ENCODE assay signal across 28 cellular contexts in genomic region chr7:150441524-150441923, GRCh38. TPM values are rescaled to one million over a fixed set of nuclear protein-coding genes. Genes with fewer than 3 reads are reported as not detected.
DNase-seq lines count a peak whose midpoint lies in the region; ATAC-seq, FAIRE-seq and TF ChIP-seq lines count a peak whose summit lies in the region.
"Had no signal": no experiment of that assay in that cellular context is flagged by ENCODE, and none has a peak within 500 bp of the region (broad histone marks: within the 10 kb centered on the region; RNA-seq: fewer than 3 reads in every experiment).

No MANE protein-coding gene starts in this region.

- in situ Hi-C loops in K562 (cut with MboI): no loop called here

- H4K20me1 ChIP-seq in K562 (replicated peaks; ENCODE audit: control insufficient read depth, insufficient read depth, low read length): no peaks in the 10 kb centered on the region
- H4K20me1 ChIP-seq: BLaER1 had no signal

- no peak overlapping the region for H3K4me3 ChIP-seq in HEK293 (ENCODE audit: low read depth, low read length)
- no peak overlapping the region for H3K4me3 ChIP-seq in K562
- H3K4me3 ChIP-seq in endodermal cell (ENCODE audit: low read length): no peak overlapping the region
- H3K4me3 ChIP-seq: BLaER1 had no signal

- peak; percentile 31 for FAIRE-seq in GM12891 (lab: Jason Lieb, UNC)
- FAIRE-seq in K562 (lab: Jason Lieb, UNC): no peak
- FAIRE-seq: GM12892, GM18507 had no signal

- no peak overlapping the region for H3K27ac ChIP-seq in HEK293 (ENCODE audit: extremely low read depth, low read depth, low read length)
- no peak overlapping the region for H3K27ac ChIP-seq in K562 (ENCODE audit: extremely low read depth, low read depth, low read length)
- H3K27ac ChIP-seq in endodermal cell (ENCODE audit: low read depth, low read length): no peak overlapping the region
- H3K27ac ChIP-seq: BLaER1 had no signal

- no peak for ATAC-seq in K562

- POLR2A ChIA-PET in HEK293 (lab: Yijun Ruan, JAX): no interaction called here
- POLR2A ChIA-PET in K562 (lab: Yijun Ruan, JAX): no interaction called here

- H3K27me3 Mint-ChIP-seq in endodermal cell (ENCODE audit: insufficient read depth): peaks cover 54% of the 10 kb centered on the region
- H3K27me3 Mint-ChIP-seq: CD4-positive, alpha-beta memory T cell; CD8-positive, alpha-beta memory T cell had no signal

- BruUV-seq in K562 (replicated peaks; lab: Mats Ljungman, UMichigan): no TSS peak

- H3K9me1 ChIP-seq in K562 (ENCODE audit: control insufficient read depth, insufficient read depth, low read length): no peaks in the 10 kb centered on the region

- CTCF ChIA-PET in HEK293 (lab: Yijun Ruan, JAX) (interaction anchor here (1.3 kb wide), 1 partner anchor 20 kb away, joined by 3 read pairs; no protein-coding TSS in a partner anchor), K562 (lab: Yijun Ruan, JAX; ENCODE audit: low intra/inter-chr PET ratio) (no interaction called here)

- H3K4me3 Mint-ChIP-seq in endodermal cell: no peak overlapping the region
- H3K4me3 Mint-ChIP-seq: CD14-positive monocyte; CD4-positive, alpha-beta memory T cell; CD4-positive, CD25-positive, alpha-beta regulatory T cell; CD8-positive, alpha-beta memory T cell had no signal

- no peaks in the 10 kb centered on the region for H3K4me1 Mint-ChIP-seq in endodermal cell

- TF ChIP-seq RAD21 in K562 (CRISPR knock-in tag; conservative IDR thresholded peaks at IDR 0.05 in 1 of 2, IDR thresholded peaks at IDR 0.05 in 1 of 2): no peak

- H3K79me2 ChIP-seq in K562 (ENCODE audit: control insufficient read depth, insufficient read depth, low read length): no peaks in the 10 kb centered on the region

- H2AFZ ChIP-seq in K562 (ENCODE audit: low read depth, low read length): no peak overlapping the region

- peaks cover 39 to 40% of the 10 kb centered on the region in 2 experiments; a peak in 4 of 5 replicates for H3K27me3 ChIP-seq in K562 (ENCODE audit: control insufficient read depth in 2 of 2, insufficient read depth in 2 of 2, low read length in 2 of 2)
- H3K27me3 ChIP-seq in endodermal cell (ENCODE audit: control insufficient read depth, insufficient read depth, low read length, poor library complexity, severe bottlenecking): peaks cover 6% of the 10 kb centered on the region
- H3K27me3 ChIP-seq: BE2C, BLaER1 had no signal

- H3K4me2 ChIP-seq in K562 (ENCODE audit: insufficient read depth, low read length): no peak overlapping the region
- H3K4me2 ChIP-seq: BLaER1 had no signal

- no peak for TF ChIP-seq EP300 in K562 (IDR thresholded peaks at IDR 0.05; ENCODE audit: low read length)

- no peak for TF ChIP-seq CTCF in HEK293 (tag by site-specific recombination; IDR thresholded peaks at IDR 0.05)
- no peak for TF ChIP-seq CTCF in K562 (IDR thresholded peaks at IDR 0.05 in 2 of 3, conservative IDR thresholded peaks at IDR 0.05 in 1 of 3; ENCODE audit: insufficient read depth in 2 of 3, low read depth in 1 of 3, low read length in 3 of 3)
- no peak for TF ChIP-seq CTCF in endodermal cell (conservative IDR thresholded peaks at IDR 0.05)

- no peak overlapping the region for H3K27ac Mint-ChIP-seq in endodermal cell
- H3K27ac Mint-ChIP-seq: CD14-positive monocyte; CD4-positive, CD25-positive, alpha-beta regulatory T cell; CD8-positive, alpha-beta memory T cell had no signal

- no peaks in the 10 kb centered on the region for H3K36me3 Mint-ChIP-seq in endodermal cell (ENCODE audit: low read depth)
- H3K36me3 Mint-ChIP-seq: CD4-positive, alpha-beta memory T cell had no signal

- intact Hi-C loops in K562 (cut with micrococcal nuclease): no loop called here

- DNase-seq in GM12891 (ENCODE audit: insufficient read length, low spot score) (no peak), K562 (ENCODE audit: extremely low read depth in 1 of 4, low spot score in 3 of 4) (no peak), NCI-H446 (lab: John Stamatoyannopoulos, UW) (no peak), endodermal cell (no peak)
- DNase-seq: 8988T; ACHN; BE2C; C1 segment of cervical spinal cord; CD4-positive, alpha-beta memory T cell; CD4-positive, CD25-positive, alpha-beta regulatory T cell; CD8-positive, alpha-beta memory T cell; COR-L47; DMS 273 treated with DMSO at 0.1 percent for 48 hours; DMS153; DMS53; DMS79; DND-41; EL; GDM1 had no signal

- H3K36me3 ChIP-seq in HEK293 (ENCODE audit: control insufficient read depth in 2 of 2, insufficient read depth in 1 of 2, low read length in 2 of 2) (no peaks in the 10 kb centered on the region), K562 (ENCODE audit: control insufficient read depth, insufficient read depth, low read length) (no peaks in the 10 kb centered on the region), endodermal cell (ENCODE audit: control insufficient read depth, insufficient read depth, low read length) (no peaks in the 10 kb centered on the region)
- H3K36me3 ChIP-seq: BE2C, BLaER1 had no signal

- peaks cover 4% of the 10 kb centered on the region for H3K9me3 Mint-ChIP-seq in endodermal cell

- H3K4me1 ChIP-seq in HEK293 (ENCODE audit: control insufficient read depth, insufficient read depth, low read length) (no peaks in the 10 kb centered on the region), K562 (replicated peaks in 1 of 2; ENCODE audit: control insufficient read depth in 2 of 2, insufficient read depth in 2 of 2, low read length in 2 of 2) (peaks cover 0 to 6% of the 10 kb centered on the region in 2 experiments; a peak in 1 of 5 replicates), endodermal cell (ENCODE audit: control insufficient read depth, insufficient read depth, low read length) (no peaks in the 10 kb centered on the region)
- H3K4me1 ChIP-seq: BE2C had no signal

- TF ChIP-seq POLR2A in GM12891 (IDR thresholded peaks at IDR 0.05; ENCODE audit: low read depth, low read length): no peak
- no peak for TF ChIP-seq POLR2A in K562 (conservative IDR thresholded peaks at IDR 0.05)

- no peaks in the 10 kb centered on the region for H3K9me3 ChIP-seq in HEK293 (ENCODE audit: control insufficient read depth, insufficient read depth, low read depth, low read length)
- peaks cover 12% of the 10 kb centered on the region for H3K9me3 ChIP-seq in K562 (replicated peaks; ENCODE audit: control insufficient read depth, insufficient read depth, low read depth, low read length)
- no peaks in the 10 kb centered on the region for H3K9me3 ChIP-seq in endodermal cell (ENCODE audit: control insufficient read depth, low read length)

- no peak overlapping the region for H3K9ac ChIP-seq in K562 (ENCODE audit: insufficient read depth in 1 of 2, low read depth in 2 of 2, low read length in 2 of 2)
- H3K9ac ChIP-seq in endodermal cell (ENCODE audit: extremely low read depth, low read length, poor library complexity, severe bottlenecking): no peak overlapping the region
- H3K9ac ChIP-seq: BLaER1 had no signal

TF ChIP-seq in GM12891, 5 proteins besides CTCF, POLR2A, EP300 and RAD21:
- TF ChIP-seq POLR2AphosphoS5 (IDR thresholded peaks at IDR 0.05; ENCODE audit: low read depth, low read length) (no peak), PAX5 (IDR thresholded peaks at IDR 0.05; ENCODE audit: insufficient read depth, low read length, severe bottlenecking) (no peak), SPI1 (IDR thresholded peaks at IDR 0.05; ENCODE audit: low read depth, low read length) (no peak), TAF1 (IDR thresholded peaks at IDR 0.05; ENCODE audit: low read depth, low read length) (no peak)

TF ChIP-seq in HEK293, 187 proteins besides CTCF, POLR2A, EP300 and RAD21:
- no peak for TF ChIP-seq ZNF621 (tag by site-specific recombination; IDR thresholded peaks at IDR 0.05)
- peak; percentile 12 for TF ChIP-seq SETDB1 (IDR thresholded peaks at IDR 0.05; ENCODE audit: insufficient read length, low read length)
TF ChIP-seq in HEK293: peak in this region for 1.

TF ChIP-seq in K562, 482 proteins besides CTCF, POLR2A, EP300 and RAD21 (continues in another document):
- TF ChIP-seq E2F4 (CRISPR knock-in tag; IDR thresholded peaks at IDR 0.05; ENCODE audit: low read depth) (no peak), ZNF75A (CRISPR knock-in tag; IDR thresholded peaks at IDR 0.05) (no peak)

RNA-seq across cellular contexts. Expression of gene GIMAP8, which starts 8.9 kb away (rescaled TPM):
- 4.8 TPM for polyA plus RNA-seq in GM12891 (2012; ENCODE audit: low read depth, missing spikeins)
- total RNA-seq in K562 (2011; cell fraction: chromatin; rRNA removed; ENCODE audit: low replicate concordance): not detected in 2 replicates
- total RNA-seq in K562 (2011; cell fraction: nucleolus; rRNA removed): not detected in 2 replicates
- not detected in 2 replicates for total RNA-seq in K562 (2011; cell fraction: nucleoplasm; rRNA removed)
- total RNA-seq in K562 (2014; rRNA removed) (not detected in 2 replicates), K562 (2014; rRNA removed; fragmentation: Illumina TruSeq; extraction: Trizol) (not detected in 2 replicates), K562 (2015; rRNA removed; fragmentation: Illumina TruSeq; extraction: Trizol) (not detected in 2 replicates), K562 (2021) (0.16 TPM in 1 of 2 replicates, not detected in the other), endodermal cell (not detected)
- polyA plus RNA-seq in K562 (2011; rRNA removed) (not detected in 2 replicates), K562 (2014; fragmentation: Illumina TruSeq; extraction: Trizol) (not detected in 2 replicates), K562 (2014; fragmentation: Nextera tagmentation; extraction: Ambion mirVana) (not detected), K562 (2014; rRNA removed) (not detected in 2 replicates)
- not detected in 2 replicates for polyA plus RNA-seq in K562 (2011; cell fraction: cytosol; rRNA removed)
- polyA plus RNA-seq in K562 (2011; cell fraction: nucleus; rRNA removed): not detected in 2 replicates
- polyA plus RNA-seq in K562 (2012): 0.01 TPM in 2 replicates
- not detected in 2 replicates for polyA minus RNA-seq in K562 (2011; rRNA and poly(A)+ RNA removed)
- polyA minus RNA-seq in K562 (2011; cell fraction: cytosol; rRNA and poly(A)+ RNA removed): not detected in 2 replicates
- not detected in 2 replicates for polyA minus RNA-seq in K562 (2011; cell fraction: nucleus; rRNA and poly(A)+ RNA removed)
- polyA plus RNA-seq in endodermal cell (2013, experiment 1 of 2): not detected
- polyA plus RNA-seq in endodermal cell (2013, experiment 2 of 2): not detected
- total RNA-seq: A673, Daoy, G401 had no signal
- polyA plus RNA-seq: AG04450 had no signal
